ENCODE assay signal across 8 cellular contexts in the genomic region with DNA sequence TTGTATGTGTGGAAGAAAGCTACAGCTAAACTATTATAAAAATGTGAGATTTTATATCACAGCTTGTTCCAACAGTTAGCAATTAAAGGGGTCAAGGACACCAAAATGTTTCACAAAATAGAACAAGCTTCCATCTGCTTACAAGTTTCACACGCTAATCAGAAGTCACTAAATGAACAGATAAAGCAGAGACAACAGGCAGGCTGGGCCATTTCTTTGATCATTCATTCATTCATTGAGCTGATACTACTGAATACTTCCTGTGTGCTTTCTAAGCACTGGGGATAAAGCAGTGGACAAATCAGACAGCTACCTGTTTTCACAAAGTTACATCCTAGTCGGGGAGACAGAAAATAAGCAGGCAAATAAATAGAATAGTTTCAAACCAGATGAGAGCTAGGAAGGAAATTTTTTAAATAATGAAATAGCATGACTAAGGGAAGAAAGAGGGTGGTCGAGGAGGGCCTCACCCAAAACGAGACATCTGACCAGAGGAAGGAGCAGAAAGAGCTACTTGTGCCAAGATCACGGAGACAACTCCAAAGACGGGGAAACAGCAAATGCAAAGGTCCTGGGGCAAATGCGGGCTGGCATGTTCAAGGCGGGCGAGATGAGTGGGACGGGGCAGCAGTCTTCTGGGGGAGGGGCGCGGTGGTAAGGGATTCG. TPM values are rescaled to one million over a fixed set of nuclear protein-coding genes. Genes with fewer than 3 reads are reported as not detected.
DNase-seq lines count a peak whose midpoint lies in the region; ATAC-seq, FAIRE-seq and TF ChIP-seq lines count a peak whose summit lies in the region.

No MANE protein-coding gene starts in this region.

- peaks cover 20% of the 10 kb centered on the region for H3K79me2 ChIP-seq in GM12878 (ENCODE audit: control insufficient read depth, insufficient read depth, low read length)

- no peaks in the 10 kb centered on the region for H3K9me3 ChIP-seq in cardiac muscle cell (ENCODE audit: low read depth)
- peaks cover 3% of the 10 kb centered on the region; the same call in 1 of the 3 replicates for H3K9me3 ChIP-seq in GM12878 (replicated peaks; ENCODE audit: control insufficient read depth, insufficient read depth, low read length)
- no peaks in the 10 kb centered on the region for H3K9me3 ChIP-seq in mesenchymal stem cell (ENCODE audit: control insufficient read depth, low read length)

- no peak for FAIRE-seq in GM12878 (lab: Jason Lieb, UNC)

- H3K4me3 ChIP-seq in cardiac muscle cell, result peak overlapping the region; percentile 77
- H3K4me3 ChIP-seq in GM12878, result peak overlapping the region; percentile 82
- H3K4me3 ChIP-seq in mesenchymal stem cell (ENCODE audit: insufficient read depth in 1 of 2, low read depth in 1 of 2, low read length in 2 of 2), result peak overlapping the region; percentile 84 to 93
- H3K4me3 ChIP-seq in urinary bladder (ENCODE audit: low read depth, low read length), result peak overlapping the region; percentile 84

- WGBS in GM12878 (ENCODE audit: insufficient coverage, insufficient replicate concordance, low lambda C conversion rate, missing lambda C conversion rate), result 48% methylated on average over 12 of the region's 13 CpGs
- 31% methylated on average over 12 of the region's 13 CpGs for WGBS in mesenchymal stem cell
- WGBS in urinary bladder, result 20% methylated on average over 13 of the region's 13 CpGs

- DNase-seq in cardiac muscle cell (ENCODE audit: low read depth in 1 of 2, low spot score in 1 of 2) (no peak), left ventricle myocardium superior (no peak), GM12878 (ENCODE audit: low read depth, low spot score) (no peak), mesenchymal stem cell (no peak), OCI-M2 (lab: John Stamatoyannopoulos, UW; ENCODE audit: unreplicated experiment) (no peak), posterior cingulate gyrus (no peak)

- H4K91ac ChIP-seq in mesenchymal stem cell (ENCODE audit: low read length), result no peak overlapping the region

- no peak overlapping the region for H2BK5ac ChIP-seq in mesenchymal stem cell (ENCODE audit: low read depth, low read length, poor library complexity, severe bottlenecking)

- TF ChIP-seq EP300 in GM12878 (IDR thresholded peaks at IDR 0.05; ENCODE audit: borderline replicate concordance in 1 of 2, control insufficient read depth in 1 of 2, low read depth in 2 of 2, low read length in 2 of 2), result no peak

- H3K18ac ChIP-seq in mesenchymal stem cell (ENCODE audit: low read depth in 1 of 2, low read length in 2 of 2), result no peak overlapping the region

- H3K9ac ChIP-seq in GM12878 (ENCODE audit: control insufficient read depth, insufficient read depth, low read length), result peak overlapping the region; percentile 1; the same call in 1 of the 2 replicates
- peak overlapping the region; percentile 87 for H3K9ac ChIP-seq in mesenchymal stem cell (ENCODE audit: low read length)

- no peak overlapping the region for H2BK12ac ChIP-seq in mesenchymal stem cell (ENCODE audit: low read length in 2 of 2)

- intact Hi-C loops in left ventricle myocardium superior (cut with micrococcal nuclease), result loop anchor here (5.0 kb wide), 1 partner anchor 182 kb away; no protein-coding TSS in a partner anchor
- intact Hi-C loops in GM12878 (cut with micrococcal nuclease; ENCODE audit: unreplicated experiment), result no loop called here
- intact Hi-C loops in posterior cingulate gyrus (cut with DNase I), result loop anchor here (5.0 kb wide), 4 partner anchors 77 to 382 kb away; partner anchors contain the start of gene RASGEF1C

- peaks cover 18% of the 10 kb centered on the region for H3K4me1 ChIP-seq in cardiac muscle cell (ENCODE audit: low read depth)
- H3K4me1 ChIP-seq in GM12878 (ENCODE audit: control insufficient read depth, insufficient read depth, low read length), result peaks cover 6% of the 10 kb centered on the region
- H3K4me1 ChIP-seq in mesenchymal stem cell (ENCODE audit: control insufficient read depth, insufficient read depth, low read depth, low read length), result peaks cover 13% of the 10 kb centered on the region
- H3K4me1 ChIP-seq in urinary bladder (ENCODE audit: insufficient read depth), result no peaks in the 10 kb centered on the region

- H2BK15ac ChIP-seq in mesenchymal stem cell (ENCODE audit: low read depth, poor library complexity, severe bottlenecking), result no peak overlapping the region

- TF ChIP-seq CTCF in cardiac muscle cell (IDR thresholded peaks at IDR 0.05; ENCODE audit: low read depth, low read length), result no peak
- TF ChIP-seq CTCF in GM12878 (IDR thresholded peaks at IDR 0.05 in 2 of 3, conservative IDR thresholded peaks at IDR 0.05 in 1 of 3; ENCODE audit: control insufficient read depth in 2 of 3, extremely low read depth in 1 of 3, insufficient read depth in 1 of 3, low read depth in 3 of 3, low read length in 3 of 3), result no peak

- H3K27ac ChIP-seq in cardiac muscle cell, result peak overlapping the region; percentile 65
- H3K27ac ChIP-seq in GM12878 (ENCODE audit: control insufficient read depth, insufficient read depth), result no peak overlapping the region
- H3K27ac ChIP-seq in mesenchymal stem cell (ENCODE audit: low read length, poor library complexity, severe bottlenecking), result no peak overlapping the region
- no peak overlapping the region for H3K27ac ChIP-seq in urinary bladder (ENCODE audit: low read depth)

- RAD21 ChIA-PET in GM12878 (lab: Charles Lee; ENCODE audit: unreplicated experiment), result interaction anchor here (0.9 to 1.9 kb wide), 2 partner anchors 13 to 25 kb away, joined by 3 to 8 read pairs; no protein-coding TSS in a partner anchor

- SMC1A ChIA-PET in GM12878 (lab: Charles Lee; ENCODE audit: uncharacterized antibody, unreplicated experiment), result interaction anchor here (1.2 to 2.2 kb wide), 3 partner anchors 12 to 25 kb away, joined by 3 to 7 read pairs (median 7); no protein-coding TSS in a partner anchor

- no peak overlapping the region for H3K14ac ChIP-seq in mesenchymal stem cell (ENCODE audit: low read length in 2 of 2)

- no peak overlapping the region for H2BK120ac ChIP-seq in mesenchymal stem cell (ENCODE audit: low read depth, low read length)

- peaks cover 23% of the 10 kb centered on the region for H3K79me1 ChIP-seq in mesenchymal stem cell (replicated peaks; ENCODE audit: low read length, poor library complexity, severe bottlenecking)

- ATAC-seq in left ventricle myocardium superior, result no peak
- ATAC-seq in GM12878, result no peak
- no peak for ATAC-seq in GM18498 (IDR thresholded peaks at IDR 0.05; ENCODE audit: unreplicated experiment)

- H2AK5ac ChIP-seq in mesenchymal stem cell (ENCODE audit: low read length, severe bottlenecking), result no peak overlapping the region

- CTCF ChIA-PET in GM12878 (lab: Yijun Ruan, JAX), result interaction anchor here (0.7 to 8.8 kb wide), 9 partner anchors 9 to 528 kb away, joined by 3 to 139 read pairs (median 3); no protein-coding TSS in a partner anchor

- TF ChIP-seq POLR2A in GM12878 (IDR thresholded peaks at IDR 0.05; ENCODE audit: low read depth, low read length), result no peak

- POLR2A ChIA-PET in GM12878 (lab: Charles Lee), result no interaction called here

- H3K23ac ChIP-seq in mesenchymal stem cell (ENCODE audit: low read length in 2 of 2), result no peak overlapping the region

- no peak overlapping the region for H3K4ac ChIP-seq in mesenchymal stem cell (ENCODE audit: low read depth in 1 of 2, low read length in 2 of 2)

- H3K36me3 ChIP-seq in cardiac muscle cell (no peaks in the 10 kb centered on the region), GM12878 (ENCODE audit: control insufficient read depth in 2 of 2, insufficient read depth in 2 of 2, low read length in 1 of 2) (peaks cover 0 to 4% of the 10 kb centered on the region in 2 experiments; a peak in 1 of 4 replicates), mesenchymal stem cell (ENCODE audit: control insufficient read depth in 1 of 2, insufficient read depth in 2 of 2, low read depth in 1 of 2, low read length in 2 of 2) (peaks cover 0 to 7% of the 10 kb centered on the region in 2 experiments), urinary bladder (ENCODE audit: insufficient read depth) (no peaks in the 10 kb centered on the region)

- no peaks in the 10 kb centered on the region; the same call in 1 of the 2 replicates for H4K20me1 ChIP-seq in GM12878 (ENCODE audit: control insufficient read depth, insufficient read depth)

- H2AFZ ChIP-seq in GM12878 (ENCODE audit: control insufficient read depth, low read depth, low read length) (no peak overlapping the region), mesenchymal stem cell (ENCODE audit: low read depth, low read length) (no peak overlapping the region)

- peak overlapping the region; percentile 89 for H3K4me2 ChIP-seq in GM12878 (ENCODE audit: control insufficient read depth, insufficient read depth)
- peak overlapping the region; percentile 84 for H3K4me2 ChIP-seq in mesenchymal stem cell (ENCODE audit: low read length, poor library complexity, severe bottlenecking)

- in situ Hi-C loops in GM12878 (cut with MboI), result loop anchor here (5.0 kb wide), 1 partner anchor 187 kb away; no protein-coding TSS in a partner anchor

- BruUV-seq in GM12878 (replicated peaks; lab: Mats Ljungman, UMichigan), result TSS peak; percentile 67

- no peak for TF ChIP-seq RAD21 in GM12878 (IDR thresholded peaks at IDR 0.05; ENCODE audit: insufficient read depth, low read depth, low read length)

- H3K27me3 ChIP-seq in cardiac muscle cell (no peaks in the 10 kb centered on the region), GM12878 (replicated peaks in 1 of 2; ENCODE audit: control insufficient read depth in 2 of 2, insufficient read depth in 2 of 2, low read length in 1 of 2) (no peaks in the 10 kb centered on the region), mesenchymal stem cell (ENCODE audit: control insufficient read depth in 1 of 2, insufficient read depth in 1 of 2, low read length in 2 of 2) (no peaks in the 10 kb centered on the region)

- H4K8ac ChIP-seq in mesenchymal stem cell (ENCODE audit: low read length), result no peak overlapping the region

RNA-seq across cellular contexts. Expression of gene MAPK9, which starts 1.2 kb away (rescaled TPM):
- total RNA-seq in cardiac muscle cell (30.6 and 32.4 TPM in 2 replicates), left ventricle myocardium superior (46.5 TPM), GM12878 (2014; rRNA removed) (18.5 and 19.5 TPM in 2 replicates), GM12878 (2014; rRNA removed; fragmentation: Illumina TruSeq; extraction: Trizol) (23.6 and 23.9 TPM in 2 replicates), GM12878 (2021) (29.9 and 31.1 TPM in 2 replicates), urinary bladder (40.3 TPM)
- polyA plus RNA-seq in cardiac muscle cell (37.0 and 45.3 TPM in 2 replicates), GM12878 (2011; rRNA removed) (52.9 and 57.9 TPM in 2 replicates), GM12878 (2014; fragmentation: Illumina TruSeq; extraction: Trizol) (33.5 and 43.4 TPM in 2 replicates), GM12878 (2014; fragmentation: Nextera tagmentation; extraction: Ambion mirVana) (1 to 10 TPM; 4.8 to 6.8 TPM), GM12878 (2014; rRNA removed) (23.1 and 26.8 TPM in 2 replicates), GM12878 (2016; fragmentation: Nextera tagmentation; extraction: Ambion mirVana) (10 to 100 TPM in 1 of 2 experiments, 1 to 10 TPM in 1; 2.1 to 20.3 TPM), urinary bladder (24.1 TPM)
- total RNA-seq in GM12878 (2013; cell fraction: nucleolus; rRNA removed), result 40.4 and 43.5 TPM in 2 replicates
- polyA plus RNA-seq in GM12878 (2011; ENCODE audit: low read depth), result 16.3 TPM
- 28.4 and 31.9 TPM in 2 replicates for polyA plus RNA-seq in GM12878 (2011; cell fraction: cytosol; rRNA removed)
- 26.9 and 32.0 TPM in 2 replicates for polyA plus RNA-seq in GM12878 (2011; cell fraction: nucleus; rRNA removed)
- polyA plus RNA-seq in GM12878 (2012), result 15.5 and 16.2 TPM in 2 replicates
- 53.9 and 58.7 TPM in 2 replicates for polyA minus RNA-seq in GM12878 (2011; rRNA and poly(A)+ RNA removed)
- 16.2 and 20.4 TPM in 2 replicates for polyA minus RNA-seq in GM12878 (2011; cell fraction: cytosol; rRNA and poly(A)+ RNA removed)
- 16.1 and 26.7 TPM in 2 replicates for polyA minus RNA-seq in GM12878 (2011; cell fraction: nucleus; rRNA and poly(A)+ RNA removed)
- 26.3 TPM for polyA plus RNA-seq in mesenchymal stem cell (2013, experiment 1 of 2)
- polyA plus RNA-seq in mesenchymal stem cell (2013, experiment 2 of 2), result 25.8 TPM
